In the genomic region with DNA sequence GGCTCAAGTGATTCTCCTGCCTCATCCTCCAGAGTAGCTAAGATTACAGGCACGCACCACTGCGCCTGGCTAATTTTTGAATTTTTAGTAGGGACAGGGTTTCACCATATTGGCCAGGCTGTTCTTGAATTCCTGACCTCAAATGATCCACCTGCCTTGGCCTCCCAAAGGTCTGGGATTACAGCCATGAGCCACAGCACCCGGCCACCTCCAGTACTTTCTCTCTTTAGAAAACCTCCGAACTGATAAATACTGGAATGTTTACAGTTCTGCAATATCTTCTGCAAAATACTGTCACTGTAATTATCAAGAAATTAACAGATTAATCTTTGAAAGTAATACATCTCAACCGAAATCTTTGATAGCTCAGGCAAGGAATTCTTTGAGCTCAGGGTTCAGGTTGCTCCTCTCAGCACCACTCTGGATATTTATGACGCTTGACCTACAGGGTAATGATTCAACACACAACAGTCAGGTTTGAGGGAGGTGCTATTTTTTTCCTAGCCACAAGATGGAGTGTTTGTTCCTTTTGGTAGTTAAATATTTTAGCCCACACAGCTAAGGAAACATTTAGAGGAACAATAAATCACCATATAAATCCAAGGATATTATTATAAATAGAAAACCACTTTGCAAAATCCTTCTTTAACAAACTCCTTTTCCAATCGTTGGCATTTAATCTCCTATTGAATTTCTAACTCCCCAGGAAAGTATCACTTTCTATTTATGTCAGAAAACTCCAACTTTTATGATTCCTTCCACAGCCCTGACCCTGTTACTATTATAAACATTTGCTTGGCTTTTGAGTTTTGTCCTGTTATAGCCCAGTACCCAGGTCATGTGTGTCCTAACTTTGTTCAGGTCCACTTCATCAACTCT, we compare ENCODE assay signal across 8 cellular contexts. TPM values are rescaled to one million over a fixed set of nuclear protein-coding genes. Genes with fewer than 3 reads are reported as not detected.
DNase-seq lines count a peak whose midpoint lies in the region; ATAC-seq and TF ChIP-seq lines count a peak whose summit lies in the region.

No MANE protein-coding gene starts in this region.

- H3K4me1 Mint-ChIP-seq in activated T-cell treated with anti-CD3 and anti-CD28 coated beads, Interleukin-2, amount 50 U/mL, for 4 hours (ENCODE audit: low read depth), result peaks cover 3% of the 10 kb centered on the region

- H3K27me3 Mint-ChIP-seq in activated T-cell treated with anti-CD3 and anti-CD28 coated beads, Interleukin-2, amount 50 U/mL, for 4 hours (ENCODE audit: low read depth), result peaks cover 28% of the 10 kb centered on the region

- DNase-seq in activated T-cell treated with anti-CD3 and anti-CD28 coated beads, Interleukin-2, amount 50 U/mL, for 4 hours, result no peak
- no peak for DNase-seq in activated T-cell treated with anti-CD3 and anti-CD28 coated beads, Interleukin-2, amount 50 U/mL, for 1 hour
- DNase-seq in KG1 (lab: John Stamatoyannopoulos, UW), result peak; percentile 33
- peak; percentile 25 for DNase-seq in NOMO-1 treated with dmso at 0.1 percent for 144 hours (lab: John Stamatoyannopoulos, UW; ENCODE audit: unreplicated experiment)
- DNase-seq in cerebellar cortex (ENCODE audit: low spot score), result peak; percentile 61
- peak; percentile 94 for DNase-seq in left kidney (ENCODE audit: low read depth, low spot score)
- no peak for DNase-seq in tibial artery

- no peaks in the 10 kb centered on the region for H3K9me3 ChIP-seq in tibial artery

- H3K9me3 Mint-ChIP-seq in activated T-cell treated with anti-CD3 and anti-CD28 coated beads, Interleukin-2, amount 50 U/mL, for 4 hours, result no peaks in the 10 kb centered on the region

- H3K4me3 Mint-ChIP-seq in activated T-cell treated with anti-CD3 and anti-CD28 coated beads, Interleukin-2, amount 50 U/mL, for 4 hours, result no peak overlapping the region

- H3K27me3 ChIP-seq in tibial artery, result peaks cover 0 to 5% of the 10 kb centered on the region in 2 donors

- no peaks in the 10 kb centered on the region for H3K36me3 ChIP-seq in tibial artery

- TF ChIP-seq CTCF in tibial artery (IDR thresholded peaks at IDR 0.05), result peak; percentile 61 to 71

- peaks cover 0 to 8% (median 2%) of the 10 kb centered on the region in 4 donors for H3K4me1 ChIP-seq in tibial artery

- H3K36me3 Mint-ChIP-seq in activated T-cell treated with anti-CD3 and anti-CD28 coated beads, Interleukin-2, amount 50 U/mL, for 4 hours (ENCODE audit: insufficient read depth), result no peaks in the 10 kb centered on the region

- H3K4me3 ChIP-seq in tibial artery, result no peak overlapping the region

- no peak overlapping the region for H3K27ac ChIP-seq in tibial artery

- intact Hi-C loops in tibial artery (cut with DNase I; ENCODE audit: low total_unique reads), result loop anchor here (5.0 kb wide), 1 partner anchor 198 kb away; no protein-coding TSS in a partner anchor

- ATAC-seq in activated T-cell treated with anti-CD3 and anti-CD28 coated beads, Interleukin-2, amount 50 U/mL, for 4 hours, result peak; percentile 50 to 60
- peak; percentile 74 for ATAC-seq in GM21786 (IDR thresholded peaks at IDR 0.05; ENCODE audit: unreplicated experiment)

RNA-seq across cellular contexts. Expression of a gene that starts 48.6 kb away (rescaled TPM):
- 10 to 100 TPM; 42.8 to 44.4 (median 43.4) TPM for total RNA-seq in activated T-cell treated with anti-CD3 and anti-CD28 coated beads, Interleukin-2, amount 50 U/mL, for 4 hours

Comparison
In these comparisons a context has a peak if more than half of its experiments do, and no peak if none do; other contexts are left out.
1. DNase-seq: peak in KG1 (single experiment), NOMO-1 treated with dmso at 0.1 percent for 144 hours (single experiment), cerebellar cortex (single experiment) and left kidney (single experiment); none in activated T-cell treated with anti-CD3 and anti-CD28 coated beads, Interleukin-2, amount 50 U/mL, for 4 hours (single experiment), activated T-cell treated with anti-CD3 and anti-CD28 coated beads, Interleukin-2, amount 50 U/mL, for 1 hour (single experiment) and tibial artery (0 of 2).